9 cellular contexts compared by ENCODE assay signal in the genomic region with DNA sequence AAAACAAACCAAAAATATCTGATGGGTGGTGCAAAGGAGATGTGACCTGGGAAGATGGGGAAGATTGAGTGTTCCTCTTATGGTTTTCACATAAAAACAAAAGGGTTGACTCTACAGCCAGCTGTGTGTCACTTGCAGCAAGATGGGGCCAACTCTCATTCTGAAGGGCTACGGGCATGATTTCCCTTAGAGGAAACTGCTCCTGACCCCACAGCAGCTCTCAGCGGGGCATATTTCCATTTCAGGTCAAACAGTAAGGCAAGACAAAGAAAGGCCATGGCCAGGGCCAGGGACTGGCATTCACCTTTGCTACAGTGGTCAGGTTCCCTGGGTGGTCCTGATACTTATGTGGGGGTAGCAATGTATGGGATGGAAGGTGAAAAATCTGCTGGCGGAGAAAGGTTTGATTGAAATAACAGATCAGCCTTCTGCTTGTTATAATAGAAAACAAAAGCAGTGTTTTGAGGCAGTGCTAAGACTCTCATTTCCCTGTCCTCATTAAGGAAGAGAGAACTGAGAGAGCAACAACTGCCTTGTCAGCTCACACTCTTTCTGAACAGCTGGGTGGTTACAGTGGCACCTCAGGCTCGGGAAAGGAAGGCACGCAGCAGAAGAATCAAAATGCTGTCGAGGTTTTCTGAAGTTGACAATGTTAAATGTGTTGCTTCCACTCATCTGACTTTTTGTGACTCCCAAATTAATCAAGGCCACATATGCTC.
DNase-seq lines count a peak whose midpoint lies in the region; ATAC-seq, FAIRE-seq and TF ChIP-seq lines count a peak whose summit lies in the region.
"Had no signal": no experiment of that assay in that cellular context is flagged by ENCODE, and none has a peak within 500 bp of the region (broad histone marks: within the 10 kb centered on the region; RNA-seq: fewer than 3 reads in every experiment).

No MANE protein-coding gene starts in this region.

- no peaks in the 10 kb centered on the region for H3K36me3 Mint-ChIP-seq in naive thymus-derived CD8-positive, alpha-beta T cell

- peak overlapping the region in 2 of 10 donors; percentile 25 to 26 for H3K27ac Mint-ChIP-seq in naive thymus-derived CD8-positive, alpha-beta T cell

- DNase-seq in GM12892 (ENCODE audit: insufficient read length) (no peak), left ventricle myocardium superior (no peak), GM13977 (ENCODE audit: low spot score) (no peak), glomerular visceral epithelial cell (ENCODE audit: extremely low spot score) (no peak), DMS79 treated with DMSO at 0.1 percent for 48 hours (lab: John Stamatoyannopoulos, UW) (no peak)
- no peak for DNase-seq in naive thymus-derived CD8-positive, alpha-beta T cell
- DNase-seq: DMS 273 treated with DMSO at 0.1 percent for 48 hours had no signal

- in situ Hi-C loops in GM13977 (cut with MboI; ENCODE audit: low pct_unique_long_range_greater_than_20kb, low sequenced_read_pairs, unreplicated experiment) = no loop called here

- POLR2A ChIA-PET in naive thymus-derived CD8-positive, alpha-beta T cell (lab: Charles Lee) = no interaction called here

- peaks cover 0 to 25% (median 0%) of the 10 kb centered on the region in 4 donors for H3K4me1 Mint-ChIP-seq in naive thymus-derived CD8-positive, alpha-beta T cell

- no peaks in the 10 kb centered on the region for H3K9me3 Mint-ChIP-seq in naive thymus-derived CD8-positive, alpha-beta T cell

- peak overlapping the region in 1 of 10 donors; percentile 3 for H3K4me3 Mint-ChIP-seq in naive thymus-derived CD8-positive, alpha-beta T cell

- peak; percentile 98 for ATAC-seq in GM21447 (IDR thresholded peaks at IDR 0.05; ENCODE audit: unreplicated experiment)
- peak; percentile 96 for ATAC-seq in HG03354 (IDR thresholded peaks at IDR 0.05; ENCODE audit: poor library complexity, severe bottlenecking, unreplicated experiment)
- ATAC-seq in left ventricle myocardium superior = peak; percentile 70
- no peak for ATAC-seq in naive thymus-derived CD8-positive, alpha-beta T cell

- peak; percentile 89 for FAIRE-seq in GM12892 (lab: Jason Lieb, UNC)

- intact Hi-C loops in left ventricle myocardium superior (cut with micrococcal nuclease) = no loop called here

- TF ChIP-seq POLR2A in GM12892 (IDR thresholded peaks at IDR 0.05; ENCODE audit: low read depth, low read length) = no peak

- no peaks in the 10 kb centered on the region for H3K27me3 Mint-ChIP-seq in naive thymus-derived CD8-positive, alpha-beta T cell

- TF ChIP-seq CTCF in GM13977 (IDR thresholded peaks at IDR 0.05; ENCODE audit: extremely low read depth, insufficient read depth, missing control alignments) = no peak

Comparison
In these comparisons a context has a peak if more than half of its experiments do, and no peak if none do; other contexts are left out.
1. ATAC-seq: peak in GM21447 (single experiment), HG03354 (single experiment) and left ventricle myocardium superior (single experiment); none in naive thymus-derived CD8-positive, alpha-beta T cell (0 of 2).